Comparison of ENCODE assay signal across 1 cellular context in the genomic region with DNA sequence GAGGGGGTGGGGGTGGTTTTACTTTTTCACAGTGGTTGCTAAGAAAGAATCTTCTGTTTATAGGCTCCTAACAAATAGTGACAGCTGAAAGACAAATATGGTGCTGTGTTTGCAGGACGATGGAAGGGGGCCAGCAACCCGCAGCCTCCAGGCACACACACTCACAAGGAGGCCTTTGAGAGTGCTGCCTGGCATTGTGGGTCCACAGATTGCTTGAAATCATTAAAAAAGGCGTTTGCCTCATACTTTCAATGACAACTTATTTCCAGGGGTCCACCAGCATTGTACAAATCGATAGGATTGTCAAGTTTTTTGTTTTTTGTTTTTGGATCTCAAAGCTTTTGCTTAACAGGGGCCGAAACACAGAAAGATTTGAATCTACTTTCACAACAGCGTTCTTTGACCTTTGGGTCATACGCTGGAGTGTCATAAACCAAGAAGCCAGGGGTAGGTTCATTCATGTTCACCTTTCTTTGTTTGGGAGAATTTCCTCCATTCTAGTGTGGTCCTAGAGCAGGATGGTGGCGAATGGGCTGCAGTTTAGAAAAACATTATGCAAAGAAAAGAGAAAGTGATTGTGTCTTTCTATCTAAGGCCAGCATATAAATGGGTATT.
A peak's percentile ranks its signal among the peaks of the same experiment; 100 is the strongest.
TF ChIP-seq lines count a peak whose summit lies in the region.

No MANE protein-coding gene starts in this region.

TF ChIP-seq in HepG2, 621 proteins besides CTCF, POLR2A, EP300 and RAD21 (continued from another document and continues in another):
- TF ChIP-seq, protein P1, sequence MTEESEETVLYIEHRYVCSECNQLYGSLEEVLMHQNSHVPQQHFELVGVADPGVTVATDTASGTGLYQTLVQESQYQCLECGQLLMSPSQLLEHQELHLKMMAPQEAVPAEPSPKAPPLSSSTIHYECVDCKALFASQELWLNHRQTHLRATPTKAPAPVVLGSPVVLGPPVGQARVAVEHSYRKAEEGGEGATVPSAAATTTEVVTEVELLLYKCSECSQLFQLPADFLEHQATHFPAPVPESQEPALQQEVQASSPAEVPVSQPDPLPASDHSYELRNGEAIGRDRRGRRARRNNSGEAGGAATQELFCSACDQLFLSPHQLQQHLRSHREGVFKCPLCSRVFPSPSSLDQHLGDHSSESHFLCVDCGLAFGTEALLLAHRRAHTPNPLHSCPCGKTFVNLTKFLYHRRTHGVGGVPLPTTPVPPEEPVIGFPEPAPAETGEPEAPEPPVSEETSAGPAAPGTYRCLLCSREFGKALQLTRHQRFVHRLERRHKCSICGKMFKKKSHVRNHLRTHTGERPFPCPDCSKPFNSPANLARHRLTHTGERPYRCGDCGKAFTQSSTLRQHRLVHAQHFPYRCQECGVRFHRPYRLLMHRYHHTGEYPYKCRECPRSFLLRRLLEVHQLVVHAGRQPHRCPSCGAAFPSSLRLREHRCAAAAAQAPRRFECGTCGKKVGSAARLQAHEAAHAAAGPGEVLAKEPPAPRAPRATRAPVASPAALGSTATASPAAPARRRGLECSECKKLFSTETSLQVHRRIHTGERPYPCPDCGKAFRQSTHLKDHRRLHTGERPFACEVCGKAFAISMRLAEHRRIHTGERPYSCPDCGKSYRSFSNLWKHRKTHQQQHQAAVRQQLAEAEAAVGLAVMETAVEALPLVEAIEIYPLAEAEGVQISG (CRISPR knock-in tag; IDR thresholded peaks at IDR 0.05): peak; percentile 34; the same call in 1 of the 2 replicates
- TF ChIP-seq ZKSCAN8 (CRISPR knock-in tag; IDR thresholded peaks at IDR 0.05; ENCODE audit: borderline replicate concordance) (no peak), ARNT2 (CRISPR knock-in tag; IDR thresholded peaks at IDR 0.05; ENCODE audit: low read depth) (no peak), SPEN (CRISPR knock-in tag; IDR thresholded peaks at IDR 0.05; ENCODE audit: low read depth) (no peak), ZNF605 (CRISPR knock-in tag; IDR thresholded peaks at IDR 0.05) (0 out of 2 replicates have a peak, but pooled peaks have one; percentile 59), ZNF30 (CRISPR knock-in tag; IDR thresholded peaks at IDR 0.05) (no peak), NFE2L1 (CRISPR knock-in tag; IDR thresholded peaks at IDR 0.05; ENCODE audit: borderline replicate concordance) (no peak), TBP (CRISPR knock-in tag; IDR thresholded peaks at IDR 0.05) (no peak), ZNF350 (CRISPR knock-in tag; IDR thresholded peaks at IDR 0.05; ENCODE audit: borderline replicate concordance, low read depth) (no peak; the same call in 1 of the 2 replicates), THYN1 (CRISPR knock-in tag; IDR thresholded peaks at IDR 0.05; ENCODE audit: borderline replicate concordance, low read depth) (no peak), CBX2 (IDR thresholded peaks at IDR 0.05; ENCODE audit: low read depth, low read length) (no peak), CBX2 (CRISPR knock-in tag; IDR thresholded peaks at IDR 0.05; ENCODE audit: low read depth) (no peak), ZBTB7B (CRISPR knock-in tag; IDR thresholded peaks at IDR 0.05) (peak; percentile 41; the same call in 1 of the 2 replicates), ZNF441 (CRISPR knock-in tag; IDR thresholded peaks at IDR 0.05; ENCODE audit: borderline replicate concordance) (no peak)
- TF ChIP-seq, protein P2, sequence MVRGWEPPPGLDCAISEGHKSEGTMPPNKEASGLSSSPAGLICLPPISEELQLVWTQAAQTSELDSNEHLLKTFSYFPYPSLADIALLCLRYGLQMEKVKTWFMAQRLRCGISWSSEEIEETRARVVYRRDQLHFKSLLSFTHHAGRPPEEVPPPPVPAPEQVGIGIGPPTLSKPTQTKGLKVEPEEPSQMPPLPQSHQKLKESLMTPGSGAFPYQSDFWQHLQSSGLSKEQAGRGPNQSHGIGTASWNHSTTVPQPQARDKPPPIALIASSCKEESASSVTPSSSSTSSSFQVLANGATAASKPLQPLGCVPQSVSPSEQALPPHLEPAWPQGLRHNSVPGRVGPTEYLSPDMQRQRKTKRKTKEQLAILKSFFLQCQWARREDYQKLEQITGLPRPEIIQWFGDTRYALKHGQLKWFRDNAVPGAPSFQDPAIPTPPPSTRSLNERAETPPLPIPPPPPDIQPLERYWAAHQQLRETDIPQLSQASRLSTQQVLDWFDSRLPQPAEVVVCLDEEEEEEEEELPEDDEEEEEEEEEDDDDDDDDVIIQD (CRISPR knock-in tag; IDR thresholded peaks at IDR 0.05; ENCODE audit: low read depth): no peak
- TF ChIP-seq, protein P3, sequence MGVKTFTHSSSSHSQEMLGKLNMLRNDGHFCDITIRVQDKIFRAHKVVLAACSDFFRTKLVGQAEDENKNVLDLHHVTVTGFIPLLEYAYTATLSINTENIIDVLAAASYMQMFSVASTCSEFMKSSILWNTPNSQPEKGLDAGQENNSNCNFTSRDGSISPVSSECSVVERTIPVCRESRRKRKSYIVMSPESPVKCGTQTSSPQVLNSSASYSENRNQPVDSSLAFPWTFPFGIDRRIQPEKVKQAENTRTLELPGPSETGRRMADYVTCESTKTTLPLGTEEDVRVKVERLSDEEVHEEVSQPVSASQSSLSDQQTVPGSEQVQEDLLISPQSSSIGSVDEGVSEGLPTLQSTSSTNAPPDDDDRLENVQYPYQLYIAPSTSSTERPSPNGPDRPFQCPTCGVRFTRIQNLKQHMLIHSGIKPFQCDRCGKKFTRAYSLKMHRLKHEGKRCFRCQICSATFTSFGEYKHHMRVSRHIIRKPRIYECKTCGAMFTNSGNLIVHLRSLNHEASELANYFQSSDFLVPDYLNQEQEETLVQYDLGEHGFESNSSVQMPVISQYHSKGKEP (CRISPR knock-in tag; IDR thresholded peaks at IDR 0.05): no peak
- TF ChIP-seq, protein P4, sequence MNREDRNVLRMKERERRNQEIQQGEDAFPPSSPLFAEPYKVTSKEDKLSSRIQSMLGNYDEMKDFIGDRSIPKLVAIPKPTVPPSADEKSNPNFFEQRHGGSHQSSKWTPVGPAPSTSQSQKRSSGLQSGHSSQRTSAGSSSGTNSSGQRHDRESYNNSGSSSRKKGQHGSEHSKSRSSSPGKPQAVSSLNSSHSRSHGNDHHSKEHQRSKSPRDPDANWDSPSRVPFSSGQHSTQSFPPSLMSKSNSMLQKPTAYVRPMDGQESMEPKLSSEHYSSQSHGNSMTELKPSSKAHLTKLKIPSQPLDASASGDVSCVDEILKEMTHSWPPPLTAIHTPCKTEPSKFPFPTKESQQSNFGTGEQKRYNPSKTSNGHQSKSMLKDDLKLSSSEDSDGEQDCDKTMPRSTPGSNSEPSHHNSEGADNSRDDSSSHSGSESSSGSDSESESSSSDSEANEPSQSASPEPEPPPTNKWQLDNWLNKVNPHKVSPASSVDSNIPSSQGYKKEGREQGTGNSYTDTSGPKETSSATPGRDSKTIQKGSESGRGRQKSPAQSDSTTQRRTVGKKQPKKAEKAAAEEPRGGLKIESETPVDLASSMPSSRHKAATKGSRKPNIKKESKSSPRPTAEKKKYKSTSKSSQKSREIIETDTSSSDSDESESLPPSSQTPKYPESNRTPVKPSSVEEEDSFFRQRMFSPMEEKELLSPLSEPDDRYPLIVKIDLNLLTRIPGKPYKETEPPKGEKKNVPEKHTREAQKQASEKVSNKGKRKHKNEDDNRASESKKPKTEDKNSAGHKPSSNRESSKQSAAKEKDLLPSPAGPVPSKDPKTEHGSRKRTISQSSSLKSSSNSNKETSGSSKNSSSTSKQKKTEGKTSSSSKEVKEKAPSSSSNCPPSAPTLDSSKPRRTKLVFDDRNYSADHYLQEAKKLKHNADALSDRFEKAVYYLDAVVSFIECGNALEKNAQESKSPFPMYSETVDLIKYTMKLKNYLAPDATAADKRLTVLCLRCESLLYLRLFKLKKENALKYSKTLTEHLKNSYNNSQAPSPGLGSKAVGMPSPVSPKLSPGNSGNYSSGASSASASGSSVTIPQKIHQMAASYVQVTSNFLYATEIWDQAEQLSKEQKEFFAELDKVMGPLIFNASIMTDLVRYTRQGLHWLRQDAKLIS (CRISPR knock-in tag; IDR thresholded peaks at IDR 0.05): no peak; the same call in 1 of the 2 replicates
- TF ChIP-seq, protein P5, sequence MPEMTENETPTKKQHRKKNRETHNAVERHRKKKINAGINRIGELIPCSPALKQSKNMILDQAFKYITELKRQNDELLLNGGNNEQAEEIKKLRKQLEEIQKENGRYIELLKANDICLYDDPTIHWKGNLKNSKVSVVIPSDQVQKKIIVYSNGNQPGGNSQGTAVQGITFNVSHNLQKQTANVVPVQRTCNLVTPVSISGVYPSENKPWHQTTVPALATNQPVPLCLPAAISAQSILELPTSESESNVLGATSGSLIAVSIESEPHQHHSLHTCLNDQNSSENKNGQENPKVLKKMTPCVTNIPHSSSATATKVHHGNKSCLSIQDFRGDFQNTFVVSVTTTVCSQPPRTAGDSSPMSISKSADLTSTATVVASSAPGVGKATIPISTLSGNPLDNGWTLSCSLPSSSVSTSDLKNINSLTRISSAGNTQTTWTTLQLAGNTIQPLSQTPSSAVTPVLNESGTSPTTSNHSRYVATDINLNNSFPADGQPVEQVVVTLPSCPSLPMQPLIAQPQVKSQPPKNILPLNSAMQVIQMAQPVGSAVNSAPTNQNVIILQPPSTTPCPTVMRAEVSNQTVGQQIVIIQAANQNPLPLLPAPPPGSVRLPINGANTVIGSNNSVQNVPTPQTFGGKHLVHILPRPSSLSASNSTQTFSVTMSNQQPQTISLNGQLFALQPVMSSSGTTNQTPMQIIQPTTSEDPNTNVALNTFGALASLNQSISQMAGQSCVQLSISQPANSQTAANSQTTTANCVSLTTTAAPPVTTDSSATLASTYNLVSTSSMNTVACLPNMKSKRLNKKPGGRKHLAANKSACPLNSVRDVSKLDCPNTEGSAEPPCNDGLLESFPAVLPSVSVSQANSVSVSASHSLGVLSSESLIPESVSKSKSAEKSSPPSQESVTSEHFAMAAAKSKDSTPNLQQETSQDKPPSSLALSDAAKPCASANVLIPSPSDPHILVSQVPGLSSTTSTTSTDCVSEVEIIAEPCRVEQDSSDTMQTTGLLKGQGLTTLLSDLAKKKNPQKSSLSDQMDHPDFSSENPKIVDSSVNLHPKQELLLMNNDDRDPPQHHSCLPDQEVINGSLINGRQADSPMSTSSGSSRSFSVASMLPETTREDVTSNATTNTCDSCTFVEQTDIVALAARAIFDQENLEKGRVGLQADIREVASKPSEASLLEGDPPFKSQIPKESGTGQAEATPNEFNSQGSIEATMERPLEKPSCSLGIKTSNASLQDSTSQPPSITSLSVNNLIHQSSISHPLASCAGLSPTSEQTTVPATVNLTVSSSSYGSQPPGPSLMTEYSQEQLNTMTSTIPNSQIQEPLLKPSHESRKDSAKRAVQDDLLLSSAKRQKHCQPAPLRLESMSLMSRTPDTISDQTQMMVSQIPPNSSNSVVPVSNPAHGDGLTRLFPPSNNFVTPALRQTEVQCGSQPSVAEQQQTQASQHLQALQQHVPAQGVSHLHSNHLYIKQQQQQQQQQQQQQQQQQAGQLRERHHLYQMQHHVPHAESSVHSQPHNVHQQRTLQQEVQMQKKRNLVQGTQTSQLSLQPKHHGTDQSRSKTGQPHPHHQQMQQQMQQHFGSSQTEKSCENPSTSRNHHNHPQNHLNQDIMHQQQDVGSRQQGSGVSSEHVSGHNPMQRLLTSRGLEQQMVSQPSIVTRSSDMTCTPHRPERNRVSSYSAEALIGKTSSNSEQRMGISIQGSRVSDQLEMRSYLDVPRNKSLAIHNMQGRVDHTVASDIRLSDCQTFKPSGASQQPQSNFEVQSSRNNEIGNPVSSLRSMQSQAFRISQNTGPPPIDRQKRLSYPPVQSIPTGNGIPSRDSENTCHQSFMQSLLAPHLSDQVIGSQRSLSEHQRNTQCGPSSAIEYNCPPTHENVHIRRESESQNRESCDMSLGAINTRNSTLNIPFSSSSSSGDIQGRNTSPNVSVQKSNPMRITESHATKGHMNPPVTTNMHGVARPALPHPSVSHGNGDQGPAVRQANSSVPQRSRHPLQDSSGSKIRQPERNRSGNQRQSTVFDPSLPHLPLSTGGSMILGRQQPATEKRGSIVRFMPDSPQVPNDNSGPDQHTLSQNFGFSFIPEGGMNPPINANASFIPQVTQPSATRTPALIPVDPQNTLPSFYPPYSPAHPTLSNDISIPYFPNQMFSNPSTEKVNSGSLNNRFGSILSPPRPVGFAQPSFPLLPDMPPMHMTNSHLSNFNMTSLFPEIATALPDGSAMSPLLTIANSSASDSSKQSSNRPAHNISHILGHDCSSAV (CRISPR knock-in tag; IDR thresholded peaks at IDR 0.05; ENCODE audit: borderline replicate concordance): no peak
- TF ChIP-seq, protein P6, sequence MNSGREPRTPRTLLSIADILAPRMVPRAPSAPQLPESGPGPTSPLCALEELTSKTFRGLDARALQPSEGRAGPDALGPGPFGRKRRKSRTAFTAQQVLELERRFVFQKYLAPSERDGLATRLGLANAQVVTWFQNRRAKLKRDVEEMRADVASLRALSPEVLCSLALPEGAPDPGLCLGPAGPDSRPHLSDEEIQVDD (CRISPR knock-in tag; IDR thresholded peaks at IDR 0.05; ENCODE audit: borderline replicate concordance): no peak
- TF ChIP-seq, protein P7, sequence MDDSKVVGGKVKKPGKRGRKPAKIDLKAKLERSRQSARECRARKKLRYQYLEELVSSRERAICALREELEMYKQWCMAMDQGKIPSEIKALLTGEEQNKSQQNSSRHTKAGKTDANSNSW (CRISPR knock-in tag; IDR thresholded peaks at IDR 0.05; ENCODE audit: borderline replicate concordance): no peak
- TF ChIP-seq, protein P8, sequence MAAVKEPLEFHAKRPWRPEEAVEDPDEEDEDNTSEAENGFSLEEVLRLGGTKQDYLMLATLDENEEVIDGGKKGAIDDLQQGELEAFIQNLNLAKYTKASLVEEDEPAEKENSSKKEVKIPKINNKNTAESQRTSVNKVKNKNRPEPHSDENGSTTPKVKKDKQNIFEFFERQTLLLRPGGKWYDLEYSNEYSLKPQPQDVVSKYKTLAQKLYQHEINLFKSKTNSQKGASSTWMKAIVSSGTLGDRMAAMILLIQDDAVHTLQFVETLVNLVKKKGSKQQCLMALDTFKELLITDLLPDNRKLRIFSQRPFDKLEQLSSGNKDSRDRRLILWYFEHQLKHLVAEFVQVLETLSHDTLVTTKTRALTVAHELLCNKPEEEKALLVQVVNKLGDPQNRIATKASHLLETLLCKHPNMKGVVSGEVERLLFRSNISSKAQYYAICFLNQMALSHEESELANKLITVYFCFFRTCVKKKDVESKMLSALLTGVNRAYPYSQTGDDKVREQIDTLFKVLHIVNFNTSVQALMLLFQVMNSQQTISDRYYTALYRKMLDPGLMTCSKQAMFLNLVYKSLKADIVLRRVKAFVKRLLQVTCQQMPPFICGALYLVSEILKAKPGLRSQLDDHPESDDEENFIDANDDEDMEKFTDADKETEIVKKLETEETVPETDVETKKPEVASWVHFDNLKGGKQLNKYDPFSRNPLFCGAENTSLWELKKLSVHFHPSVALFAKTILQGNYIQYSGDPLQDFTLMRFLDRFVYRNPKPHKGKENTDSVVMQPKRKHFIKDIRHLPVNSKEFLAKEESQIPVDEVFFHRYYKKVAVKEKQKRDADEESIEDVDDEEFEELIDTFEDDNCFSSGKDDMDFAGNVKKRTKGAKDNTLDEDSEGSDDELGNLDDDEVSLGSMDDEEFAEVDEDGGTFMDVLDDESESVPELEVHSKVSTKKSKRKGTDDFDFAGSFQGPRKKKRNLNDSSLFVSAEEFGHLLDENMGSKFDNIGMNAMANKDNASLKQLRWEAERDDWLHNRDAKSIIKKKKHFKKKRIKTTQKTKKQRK (IDR thresholded peaks at IDR 0.05; ENCODE audit: low read length): no peak
